In genomic region chr4:165606465-165607205, GRCh38 we compare ENCODE assay signal across 14 cellular contexts.
"Had no signal": no experiment of that assay in that cellular context is flagged by ENCODE, and none has a peak within 500 bp of the region (broad histone marks: within the 10 kb centered on the region; RNA-seq: fewer than 3 reads in every experiment).

No MANE protein-coding gene starts in this region.

- H3K4me1 Mint-ChIP-seq: immature natural killer cell, natural killer cell had no signal

- H3K4me3 Mint-ChIP-seq: immature natural killer cell; natural killer cell; stimulated activated effector memory CD8-positive, alpha-beta T cell treated with anti-CD3 and anti-CD28 coated beads, Interleukin-12 subunit alpha, Interleukin-12 subunit beta, amount 100 ng/mL, for 72 hours; type B pancreatic cell had no signal

- H3K9me3 Mint-ChIP-seq: type B pancreatic cell had no signal

- H3K27ac Mint-ChIP-seq: immature natural killer cell; natural killer cell; stimulated activated effector memory CD8-positive, alpha-beta T cell treated with anti-CD3 and anti-CD28 coated beads, Interleukin-12 subunit alpha, Interleukin-12 subunit beta, amount 100 ng/mL, for 72 hours; type B pancreatic cell had no signal

- DNase-seq: effector CD4-positive, alpha-beta T cell; hypothalamus; immature natural killer cell; left ventricle myocardium superior; lower lobe of right lung; natural killer cell; stimulated activated CD4-positive, alpha-beta T cell treated with anti-CD3 and anti-CD28 coated beads, Interleukin-2, amount 100 ng/mL, for 24 hours; stimulated activated CD4-positive, alpha-beta T cell treated with anti-CD3 and anti-CD28 coated beads, Interleukin-4, amount 100 ng/mL, for 24 hours; stimulated activated naive CD4-positive, alpha-beta T cell treated with Interleukin-2 at 50 U/mL for 16 hours; stomach; thyroid gland had no signal

- H3K36me3 Mint-ChIP-seq: immature natural killer cell; natural killer cell; stimulated activated effector memory CD8-positive, alpha-beta T cell treated with anti-CD3 and anti-CD28 coated beads, Interleukin-12 subunit alpha, Interleukin-12 subunit beta, amount 100 ng/mL, for 72 hours; type B pancreatic cell had no signal

- ATAC-seq: left ventricle myocardium superior; lower lobe of right lung; natural killer cell; sciatic nerve; stimulated activated effector memory CD8-positive, alpha-beta T cell treated with anti-CD3 and anti-CD28 coated beads, Interleukin-12 subunit alpha, Interleukin-12 subunit beta, amount 100 ng/mL, for 72 hours had no signal
